In genomic region chr2:18611604-18612003, GRCh38 we compare ENCODE assay signal across 20 cellular contexts. TPM values are rescaled to one million over a fixed set of nuclear protein-coding genes. Genes with fewer than 3 reads are reported as not detected.
DNase-seq lines count a peak whose midpoint lies in the region; ATAC-seq and TF ChIP-seq lines count a peak whose summit lies in the region.
"Had no signal": no experiment of that assay in that cellular context is flagged by ENCODE, and none has a peak within 500 bp of the region (broad histone marks: within the 10 kb centered on the region; RNA-seq: fewer than 3 reads in every experiment).

No MANE protein-coding gene starts in this region.

- no peak overlapping the region for H3K4me3 ChIP-seq in gastroesophageal sphincter
- H3K4me3 ChIP-seq: SJCRH30 had no signal

- H3K36me3 Mint-ChIP-seq in progenitor cell of endocrine pancreas (ENCODE audit: insufficient read depth): peaks cover 2% of the 10 kb centered on the region
- no peaks in the 10 kb centered on the region for H3K36me3 Mint-ChIP-seq in activated CD4-positive, alpha-beta T cell treated with anti-CD3 and anti-CD28 coated beads, Interleukin-2, amount 10 ng/mL, durations not matched to agents 24 days and 14 days (ENCODE audit: low read depth)
- H3K36me3 Mint-ChIP-seq: IgD-negative memory B cell had no signal

- H3K4me1 ChIP-seq in gastroesophageal sphincter: peaks cover 7 to 41% (median 20%) of the 10 kb centered on the region in 3 donors
- H3K4me1 ChIP-seq: SJCRH30 had no signal

- no peaks in the 10 kb centered on the region for H3K9me3 Mint-ChIP-seq in progenitor cell of endocrine pancreas (ENCODE audit: low read depth)
- H3K9me3 Mint-ChIP-seq in activated CD4-positive, alpha-beta T cell treated with anti-CD3 and anti-CD28 coated beads, Interleukin-2, amount 10 ng/mL, durations not matched to agents 24 days and 14 days: peaks cover 5% of the 10 kb centered on the region
- H3K9me3 Mint-ChIP-seq: CD8-positive, alpha-beta T cell had no signal

- no peaks in the 10 kb centered on the region for H3K36me3 ChIP-seq in gastroesophageal sphincter
- H3K36me3 ChIP-seq: SJCRH30 had no signal

- no peaks in the 10 kb centered on the region for H3K9me3 ChIP-seq in gastroesophageal sphincter
- H3K9me3 ChIP-seq: SJCRH30 had no signal

- peak in 2 of 3 experiments; percentile 42 to 58 for DNase-seq in NCI-H1417 (lab: John Stamatoyannopoulos, UW)
- DNase-seq in NCI-H1417 treated with DMSO at 0.1 percent for 48 hours (lab: John Stamatoyannopoulos, UW): no peak
- DNase-seq in NCI-H510A treated with DMSO at 0.1 percent for 48 hours (lab: John Stamatoyannopoulos, UW): peak; percentile 95
- DNase-seq in progenitor cell of endocrine pancreas (ENCODE audit: low spot score, unreplicated experiment): no peak
- no peak for DNase-seq in activated CD4-positive, alpha-beta T cell treated with anti-CD3 and anti-CD28 coated beads, Interleukin-2, amount 10 ng/mL, durations not matched to agents 24 days and 14 days
- no peak for DNase-seq in DMS 273 treated with DMSO at 0.1 percent for 48 hours (lab: John Stamatoyannopoulos, UW)
- DNase-seq in AG08395 (ENCODE audit: low spot score): no peak
- DNase-seq: 8988T; CD8-positive, alpha-beta T cell; Kasumi-1; MM.1S; NCI-H1105; NCI-H187; NCI-H2171 treated with DMSO at 0.1 percent for 48 hours; NCI-H524 treated with DMSO at 0.1 percent for 48 hours; RPMI8226 had no signal

- no peak for TF ChIP-seq POLR2A in gastroesophageal sphincter (IDR thresholded peaks at IDR 0.05)

- peak overlapping the region; percentile 59 to 75 (median 68) for H3K27ac ChIP-seq in gastroesophageal sphincter
- H3K27ac ChIP-seq: SJCRH30 had no signal

- H3K4me3 Mint-ChIP-seq in progenitor cell of endocrine pancreas (ENCODE audit: low read depth): no peak overlapping the region
- no peak overlapping the region for H3K4me3 Mint-ChIP-seq in activated CD4-positive, alpha-beta T cell treated with anti-CD3 and anti-CD28 coated beads, Interleukin-2, amount 10 ng/mL, durations not matched to agents 24 days and 14 days
- H3K4me3 Mint-ChIP-seq: CD8-positive, alpha-beta T cell; IgD-negative memory B cell had no signal

- 100% methylated on average over 1 of the region's 1 CpG; no CpG with 5 or more reads in 1 of the 2 donors for WGBS in gastroesophageal sphincter (ENCODE audit: low coverage in 1 of 2), 2 donors

- no peaks in the 10 kb centered on the region for H3K27me3 Mint-ChIP-seq in progenitor cell of endocrine pancreas
- H3K27me3 Mint-ChIP-seq in activated CD4-positive, alpha-beta T cell treated with anti-CD3 and anti-CD28 coated beads, Interleukin-2, amount 10 ng/mL, durations not matched to agents 24 days and 14 days: no peaks in the 10 kb centered on the region

- H3K4me1 Mint-ChIP-seq in progenitor cell of endocrine pancreas (ENCODE audit: low read depth): peaks cover 10% of the 10 kb centered on the region
- H3K4me1 Mint-ChIP-seq in activated CD4-positive, alpha-beta T cell treated with anti-CD3 and anti-CD28 coated beads, Interleukin-2, amount 10 ng/mL, durations not matched to agents 24 days and 14 days: no peaks in the 10 kb centered on the region
- H3K4me1 Mint-ChIP-seq: IgD-negative memory B cell had no signal

- TF ChIP-seq CTCF in gastroesophageal sphincter (IDR thresholded peaks at IDR 0.05): no peak
- TF ChIP-seq CTCF in progenitor cell of endocrine pancreas (IDR thresholded peaks at IDR 0.05; ENCODE audit: unreplicated experiment): no peak

- intact Hi-C loops in activated CD4-positive, alpha-beta T cell treated with anti-CD3 and anti-CD28 coated beads, Interleukin-2, amount 10 ng/mL, durations not matched to agents 24 days and 14 days (cut with micrococcal nuclease): no loop called here

- no peaks in the 10 kb centered on the region for H3K27me3 ChIP-seq in gastroesophageal sphincter

- H3K27ac Mint-ChIP-seq in progenitor cell of endocrine pancreas: peak overlapping the region; percentile 23
- H3K27ac Mint-ChIP-seq in activated CD4-positive, alpha-beta T cell treated with anti-CD3 and anti-CD28 coated beads, Interleukin-2, amount 10 ng/mL, durations not matched to agents 24 days and 14 days: no peak overlapping the region
- H3K27ac Mint-ChIP-seq: CD8-positive, alpha-beta T cell; IgD-negative memory B cell had no signal

- no peak for ATAC-seq in gastroesophageal sphincter
- ATAC-seq: CD8-positive, alpha-beta T cell had no signal

- no peak for TF ChIP-seq EP300 in gastroesophageal sphincter (IDR thresholded peaks at IDR 0.05)

RNA-seq across cellular contexts. Expression of gene NT5C1B, which starts 22.2 kb away (rescaled TPM):
- total RNA-seq in gastroesophageal sphincter (under 1 TPM in 1 of 4 donors, not detected in 3; 0.39 TPM), progenitor cell of endocrine pancreas (not detected in 2 replicates)
- not detected in 2 replicates for total RNA-seq in activated CD4-positive, alpha-beta T cell treated with anti-CD3 and anti-CD28 coated beads, Interleukin-2, amount 10 ng/mL, durations not matched to agents 24 days and 14 days
- total RNA-seq: CD8-positive, alpha-beta T cell; H4; SJCRH30 had no signal

RNA-seq across cellular contexts. Expression of gene RDH14, which starts 51.2 kb away (rescaled TPM):
- total RNA-seq in gastroesophageal sphincter (10 to 100 TPM; 49.7 to 76.3 (median 61.9) TPM), progenitor cell of endocrine pancreas (22.8 and 25.5 TPM in 2 replicates)
- total RNA-seq in activated CD4-positive, alpha-beta T cell treated with anti-CD3 and anti-CD28 coated beads, Interleukin-2, amount 10 ng/mL, durations not matched to agents 24 days and 14 days: 14.2 and 15.1 TPM in 2 replicates

Comparison
In these comparisons a context has a peak if more than half of its experiments do, and no peak if none do; other contexts are left out.
1. DNase-seq: peak in NCI-H1417 (2 of 3) and NCI-H510A treated with DMSO at 0.1 percent for 48 hours (single experiment); none in NCI-H1417 treated with DMSO at 0.1 percent for 48 hours (single experiment), progenitor cell of endocrine pancreas (single experiment), activated CD4-positive, alpha-beta T cell treated with anti-CD3 and anti-CD28 coated beads, Interleukin-2, amount 10 ng/mL, durations not matched to agents 24 days and 14 days (single experiment), DMS 273 treated with DMSO at 0.1 percent for 48 hours (single experiment) and AG08395 (single experiment).